In the genomic region with DNA sequence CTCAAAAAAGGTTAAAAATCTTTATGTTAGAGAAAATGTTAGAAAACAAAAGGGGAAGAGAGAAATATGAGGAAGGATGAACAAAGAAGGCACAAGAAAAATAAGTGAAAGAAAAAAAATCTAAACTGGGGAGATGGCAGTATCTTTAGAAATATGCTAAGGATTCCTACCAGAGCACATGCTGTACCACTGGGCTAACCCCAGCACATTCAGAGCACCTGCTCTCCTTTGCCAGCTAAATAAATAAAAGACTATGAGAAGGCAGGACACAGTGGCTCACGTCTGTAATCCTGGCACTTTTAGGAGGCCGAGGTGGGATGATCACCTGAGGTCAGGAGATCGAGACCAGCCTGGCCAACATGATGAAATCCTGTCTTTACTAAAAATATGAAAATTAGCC, we compare ENCODE assay signal across 15 cellular contexts.
"Had no signal": no experiment of that assay in that cellular context is flagged by ENCODE, and none has a peak within 500 bp of the region (broad histone marks: within the 10 kb centered on the region; RNA-seq: fewer than 3 reads in every experiment).

No MANE protein-coding gene starts in this region.

- ATAC-seq: naive thymus-derived CD4-positive, alpha-beta T cell had no signal

- H3K4me1 Mint-ChIP-seq: immature natural killer cell had no signal

- H3K27ac ChIP-seq: colonic mucosa, esophagus squamous epithelium, neutrophil, tibial artery, upper lobe of left lung, uterus had no signal

- H3K27ac Mint-ChIP-seq: immature natural killer cell; naive thymus-derived CD4-positive, alpha-beta T cell; nephron progenitor cell had no signal

- H3K27me3 Mint-ChIP-seq: naive thymus-derived CD4-positive, alpha-beta T cell had no signal

- DNase-seq: colonic mucosa; dermis blood vessel endothelial cell; esophagus squamous epithelium; foreskin fibroblast; immature natural killer cell; mesendoderm; naive thymus-derived CD4-positive, alpha-beta T cell; nephron progenitor cell; stimulated activated CD4-positive, alpha-beta T cell treated with anti-CD3 and anti-CD28 coated beads, Interleukin-2, amount 100 ng/mL, for 48 hours; stimulated activated naive CD4-positive, alpha-beta T cell treated with Interleukin-2 at 50 U/mL for 16 hours; tibial artery; upper lobe of left lung; uterus had no signal

- H3K27me3 ChIP-seq: colonic mucosa, esophagus squamous epithelium, neutrophil, tibial artery, upper lobe of left lung, uterus had no signal

- H3K9me3 Mint-ChIP-seq: immature natural killer cell; naive thymus-derived CD4-positive, alpha-beta T cell; nephron progenitor cell had no signal

- H3K36me3 ChIP-seq: colonic mucosa, neutrophil, tibial artery, uterus had no signal

- H3K4me1 ChIP-seq: colonic mucosa, esophagus squamous epithelium, uterus had no signal

- H3K4me3 Mint-ChIP-seq: immature natural killer cell; naive thymus-derived CD4-positive, alpha-beta T cell; nephron progenitor cell had no signal

- H3K4me3 ChIP-seq: colonic mucosa, esophagus squamous epithelium, smooth muscle cell, tibial artery, upper lobe of left lung, uterus had no signal

- H3K4me2 ChIP-seq: smooth muscle cell had no signal

- H3K9me3 ChIP-seq: colonic mucosa, esophagus squamous epithelium, neutrophil, tibial artery, upper lobe of left lung, uterus had no signal
